Comparison of ENCODE assay signal across 8 cellular contexts in genomic region chr10:5551531-5552375, GRCh38. TPM values are rescaled to one million over a fixed set of nuclear protein-coding genes. Genes with fewer than 3 reads are reported as not detected.
DNase-seq lines count a peak whose midpoint lies in the region; ATAC-seq and TF ChIP-seq lines count a peak whose summit lies in the region.

No MANE protein-coding gene starts in this region.

- intact Hi-C loops in MCF 10A (cut with micrococcal nuclease), result no loop called here

- CTCF ChIA-PET in RWPE1 (lab: Yijun Ruan, JAX), result interaction anchor here (1.0 to 1.8 kb wide), 3 partner anchors 22 to 71 kb away, joined by 4 to 7 read pairs (median 6); no protein-coding TSS in a partner anchor
- CTCF ChIA-PET in MCF 10A (lab: Yijun Ruan, JAX), result interaction anchor here (0.6 to 1.0 kb wide), 3 partner anchors 43 to 74 kb away, joined by 3 to 5 read pairs (median 5); no protein-coding TSS in a partner anchor

- POLR2A ChIA-PET in RWPE1 (lab: Yijun Ruan, JAX; ENCODE audit: low non-redundant PET) (no interaction called here), MCF 10A (lab: Yijun Ruan, JAX) (interaction anchor here (0.6 to 7.4 kb wide), 16 partner anchors 9 to 262 kb away, joined by 3 to 88 read pairs (median 3); partner anchors contain the start of gene GDI2)

- H3K36me3 Mint-ChIP-seq in MCF 10A (ENCODE audit: insufficient read depth, unreplicated experiment) (no peaks in the 10 kb centered on the region), endothelial cell (ENCODE audit: low read depth, unreplicated experiment) (no peaks in the 10 kb centered on the region)

- H3K9me3 Mint-ChIP-seq in MCF 10A (ENCODE audit: unreplicated experiment) (no peaks in the 10 kb centered on the region), endothelial cell (ENCODE audit: unreplicated experiment) (no peaks in the 10 kb centered on the region)

- H3K27me3 Mint-ChIP-seq in MCF 10A (ENCODE audit: insufficient read depth, unreplicated experiment), result no peaks in the 10 kb centered on the region
- peaks cover 10% of the 10 kb centered on the region for H3K27me3 Mint-ChIP-seq in endothelial cell (ENCODE audit: unreplicated experiment)

- BruUV-seq in MCF 10A (replicated peaks; lab: Mats Ljungman, UMichigan), result no TSS peak

- peak overlapping the region; percentile 96 for H3K27ac ChIP-seq in RWPE1

- DNase-seq in RWPE1 (ENCODE audit: low spot score) (peak; percentile 78), MCF 10A (ENCODE audit: unreplicated experiment) (peak; percentile 87), endothelial cell (ENCODE audit: low spot score) (no peak), AG08395 (ENCODE audit: low spot score) (no peak), SHP77 (lab: John Stamatoyannopoulos, UW) (no peak)
- DNase-seq in stimulated activated CD4-positive, alpha-beta T cell treated with anti-CD3 and anti-CD28 coated beads, Interleukin-1b, Interleukin-23, amount 100 ng/mL, for 48 hours, result peak; percentile 73

- peak; percentile 47 for ATAC-seq in GM18511 (IDR thresholded peaks at IDR 0.05; ENCODE audit: unreplicated experiment)
- ATAC-seq in GM18498 (IDR thresholded peaks at IDR 0.05; ENCODE audit: unreplicated experiment), result no peak

- H3K4me3 Mint-ChIP-seq in MCF 10A (ENCODE audit: unreplicated experiment) (peak overlapping the region; percentile 30), endothelial cell (ENCODE audit: unreplicated experiment) (no peak overlapping the region)

- TF ChIP-seq CTCF in RWPE1 (conservative IDR thresholded peaks at IDR 0.05; ENCODE audit: low read depth), result no peak
- TF ChIP-seq CTCF in MCF 10A (IDR thresholded peaks at IDR 0.05; ENCODE audit: unreplicated experiment), result no peak
- TF ChIP-seq CTCF in endothelial cell (IDR thresholded peaks at IDR 0.05; ENCODE audit: unreplicated experiment), result no peak

- H3K27ac Mint-ChIP-seq in MCF 10A (ENCODE audit: low read depth, unreplicated experiment) (peak overlapping the region; percentile 81), endothelial cell (ENCODE audit: unreplicated experiment) (no peak overlapping the region)

- H3K4me1 Mint-ChIP-seq in MCF 10A (ENCODE audit: insufficient read depth, unreplicated experiment) (peaks cover 35% of the 10 kb centered on the region), endothelial cell (ENCODE audit: unreplicated experiment) (peaks cover 28% of the 10 kb centered on the region)

RNA-seq across cellular contexts. Expression of gene CALML3, which starts 27.0 kb away (rescaled TPM):
- total RNA-seq in MCF 10A (2022) (0.25 and 0.75 TPM in 2 replicates), endothelial cell (ENCODE audit: unreplicated experiment) (not detected)

RNA-seq across cellular contexts. Expression of gene CALML5, which starts 52.4 kb away (rescaled TPM):
- total RNA-seq in MCF 10A (2022) (not detected in 2 replicates), endothelial cell (ENCODE audit: unreplicated experiment) (not detected)

Comparison
In these comparisons a context has a peak if more than half of its experiments do, and no peak if none do; other contexts are left out.
1. DNase-seq: peak in RWPE1 (single experiment), MCF 10A (single experiment) and stimulated activated CD4-positive, alpha-beta T cell treated with anti-CD3 and anti-CD28 coated beads, Interleukin-1b, Interleukin-23, amount 100 ng/mL, for 48 hours (single experiment); none in endothelial cell (single experiment), AG08395 (single experiment) and SHP77 (0 of 2).